Comparison of ENCODE assay signal across 21 cellular contexts in genomic region chr20:58231678-58232077, GRCh38. TPM values are rescaled to one million over a fixed set of nuclear protein-coding genes. Genes with fewer than 3 reads are reported as not detected.
A peak's percentile ranks its signal among the peaks of the same experiment; 100 is the strongest.
DNase-seq lines count a peak whose midpoint lies in the region; ATAC-seq and FAIRE-seq lines count a peak whose summit lies in the region.
"Had no signal": no experiment of that assay in that cellular context is flagged by ENCODE, and none has a peak within 500 bp of the region (broad histone marks: within the 10 kb centered on the region; RNA-seq: fewer than 3 reads in every experiment).

No MANE protein-coding gene starts in this region.

- H3K27me3 Mint-ChIP-seq in activated naive CD8-positive, alpha-beta T cell treated with anti-CD3 and anti-CD28 coated beads for 36 hours: peaks cover 35% of the 10 kb centered on the region

- no peak overlapping the region for H3K4me3 Mint-ChIP-seq in activated naive CD8-positive, alpha-beta T cell treated with anti-CD3 and anti-CD28 coated beads for 36 hours
- H3K4me3 Mint-ChIP-seq: activated CD4-positive, alpha-beta T cell treated with anti-CD3 and anti-CD28 coated beads for 36 hours; activated naive CD4-positive, alpha-beta T cell treated with anti-CD3 and anti-CD28 coated beads, Interleukin-2, amount 50 U/mL, for 24 hours; mesothelial cell of epicardium; stimulated activated naive CD8-positive, alpha-beta T cell treated with anti-CD3 and anti-CD28 coated beads, Interleukin-15, amount 100 ng/mL, for 72 hours had no signal

- no peak overlapping the region for H3K27ac Mint-ChIP-seq in activated naive CD8-positive, alpha-beta T cell treated with anti-CD3 and anti-CD28 coated beads for 36 hours
- H3K27ac Mint-ChIP-seq: activated CD4-positive, alpha-beta T cell treated with anti-CD3 and anti-CD28 coated beads for 36 hours; activated naive CD4-positive, alpha-beta T cell treated with anti-CD3 and anti-CD28 coated beads, Interleukin-2, amount 50 U/mL, for 24 hours; mesothelial cell of epicardium had no signal

- FAIRE-seq in urothelium cell line (lab: Jason Lieb, UNC): no peak
- FAIRE-seq: D721Med, endometrium, islet of Langerhans had no signal

- DNase-seq in NCI-H82 (lab: John Stamatoyannopoulos, UW): peak; percentile 80
- DNase-seq in NCI-H82 treated with DMSO at 0.1 percent for 48 hours (lab: John Stamatoyannopoulos, UW; ENCODE audit: unreplicated experiment): no peak
- DNase-seq in M059J (ENCODE audit: low read depth): peak; percentile 63
- peak; percentile 68 for DNase-seq in SK-N-DZ (ENCODE audit: low spot score)
- peak; percentile 15 for DNase-seq in renal cortical epithelial cell (ENCODE audit: low read depth)
- no peak for DNase-seq in urothelium cell line (ENCODE audit: low spot score)
- DNase-seq in activated naive CD8-positive, alpha-beta T cell treated with anti-CD3 and anti-CD28 coated beads for 36 hours: no peak
- DNase-seq: activated CD4-positive, alpha-beta T cell treated with anti-CD3 and anti-CD28 coated beads for 36 hours; activated T-cell treated with anti-CD3 and anti-CD28 coated beads for 4 hours; caudate nucleus; glutamatergic neuron; NCI-H524 treated with DMSO at 0.1 percent for 48 hours; stimulated activated naive CD8-positive, alpha-beta T cell treated with anti-CD3 and anti-CD28 coated beads, Interleukin-15, amount 100 ng/mL, for 72 hours; T-helper 9 cell had no signal

- H3K36me3 Mint-ChIP-seq in activated naive CD8-positive, alpha-beta T cell treated with anti-CD3 and anti-CD28 coated beads for 36 hours: peaks cover 17% of the 10 kb centered on the region
- H3K36me3 Mint-ChIP-seq: mesothelial cell of epicardium had no signal

- peaks cover 2% of the 10 kb centered on the region for H3K9me3 Mint-ChIP-seq in activated naive CD8-positive, alpha-beta T cell treated with anti-CD3 and anti-CD28 coated beads for 36 hours
- H3K9me3 Mint-ChIP-seq: activated naive CD4-positive, alpha-beta T cell treated with anti-CD3 and anti-CD28 coated beads, Interleukin-2, amount 50 U/mL, for 24 hours had no signal

- H3K4me1 Mint-ChIP-seq in activated naive CD8-positive, alpha-beta T cell treated with anti-CD3 and anti-CD28 coated beads for 36 hours: peaks cover 28% of the 10 kb centered on the region

- no peak for ATAC-seq in HG03159 (IDR thresholded peaks at IDR 0.05; ENCODE audit: unreplicated experiment)
- ATAC-seq: activated CD4-positive, alpha-beta T cell treated with anti-CD3 and anti-CD28 coated beads for 36 hours; stimulated activated naive CD8-positive, alpha-beta T cell treated with anti-CD3 and anti-CD28 coated beads, Interleukin-15, amount 100 ng/mL, for 72 hours had no signal

RNA-seq across cellular contexts. Expression of gene ANKRD60, which starts 3.2 kb away (rescaled TPM):
- total RNA-seq in M059J (2014; rRNA removed; shearing (Covaris generic)): not detected in 2 replicates
- not detected in 2 replicates for polyA plus RNA-seq in SK-N-DZ (2014; cell fraction: cytosol; rRNA removed)
- polyA plus RNA-seq in SK-N-DZ (2014; cell fraction: nucleus; rRNA removed): not detected in 2 replicates
- total RNA-seq in renal cortical epithelial cell: not detected in 2 replicates
- not detected for total RNA-seq in activated naive CD8-positive, alpha-beta T cell treated with anti-CD3 and anti-CD28 coated beads for 36 hours
- total RNA-seq: activated CD4-positive, alpha-beta T cell treated with anti-CD3 and anti-CD28 coated beads for 36 hours; mesothelial cell of epicardium; osteoblast had no signal

Comparison
In these comparisons a context has a peak if more than half of its experiments do, and no peak if none do; other contexts are left out.
1. DNase-seq: peak in NCI-H82 (single experiment), M059J (single experiment), SK-N-DZ (single experiment) and renal cortical epithelial cell (single experiment); none in NCI-H82 treated with DMSO at 0.1 percent for 48 hours (single experiment), urothelium cell line (single experiment) and activated naive CD8-positive, alpha-beta T cell treated with anti-CD3 and anti-CD28 coated beads for 36 hours (single experiment).